20 cellular contexts compared by ENCODE assay signal in genomic region chr9:138052322-138052615, GRCh38.
"Had no signal": no experiment of that assay in that cellular context is flagged by ENCODE, and none has a peak within 500 bp of the region (broad histone marks: within the 10 kb centered on the region; RNA-seq: fewer than 3 reads in every experiment).

No MANE protein-coding gene starts in this region.

- ATAC-seq: naive thymus-derived CD8-positive, alpha-beta T cell; stimulated activated naive CD8-positive, alpha-beta T cell treated with anti-CD3 and anti-CD28 coated beads, Interleukin-15, amount 100 ng/mL, for 72 hours had no signal

- H3K4me3 ChIP-seq: thoracic aorta had no signal

- H3K27ac Mint-ChIP-seq: activated CD4-positive, alpha-beta T cell treated with anti-CD3 and anti-CD28 coated beads, Interleukin-2, amount 10 ng/mL, durations not matched to agents 24 days and 14 days; activated naive CD8-positive, alpha-beta T cell treated with anti-CD3 and anti-CD28 coated beads for 36 hours; activated T-cell treated with anti-CD3 and anti-CD28 coated beads, Interleukin-2, amount 50 U/mL, for 24 hours; brain; stimulated activated naive CD8-positive, alpha-beta T cell treated with anti-CD3 and anti-CD28 coated beads, Interleukin-15, amount 100 ng/mL, for 72 hours; T-helper 2 cell treated with Interferon-gamma antibody and Interleukin-4, amounts not matched to agents 5 μg/mL and 100 μg/mL, for 36 hours had no signal

- H3K4me3 Mint-ChIP-seq: activated CD4-positive, alpha-beta T cell treated with anti-CD3 and anti-CD28 coated beads, Interleukin-2, amount 10 ng/mL, durations not matched to agents 24 days and 14 days; activated naive CD8-positive, alpha-beta T cell treated with anti-CD3 and anti-CD28 coated beads for 36 hours; activated T-cell treated with anti-CD3 and anti-CD28 coated beads, Interleukin-2, amount 50 U/mL, for 24 hours; brain; central memory CD8-positive, alpha-beta T cell; naive thymus-derived CD8-positive, alpha-beta T cell; stimulated activated naive CD8-positive, alpha-beta T cell treated with anti-CD3 and anti-CD28 coated beads, Interleukin-15, amount 100 ng/mL, for 72 hours; T-helper 2 cell treated with Interferon-gamma antibody and Interleukin-4, amounts not matched to agents 5 μg/mL and 100 μg/mL, for 36 hours had no signal

- DNase-seq: activated CD4-positive, alpha-beta T cell treated with anti-CD3 and anti-CD28 coated beads, Interleukin-2, amount 10 ng/mL, durations not matched to agents 24 days and 14 days; activated CD4-positive, CD25-positive, alpha-beta regulatory T cell; activated naive CD8-positive, alpha-beta T cell treated with anti-CD3 and anti-CD28 coated beads for 36 hours; activated T-cell treated with anti-CD3 and anti-CD28 coated beads, Interleukin-2, amount 50 U/mL, for 24 hours; amygdala; cortex of kidney; effector CD8-positive, alpha-beta T cell; foreskin fibroblast; hypothalamus; mesenchymal stem cell; nucleus accumbens; small intestine; stimulated activated naive CD8-positive, alpha-beta T cell treated with anti-CD3 and anti-CD28 coated beads, Interleukin-15, amount 100 ng/mL, for 72 hours; SW 1271 had no signal

- H3K4me1 Mint-ChIP-seq: activated CD4-positive, alpha-beta T cell treated with anti-CD3 and anti-CD28 coated beads, Interleukin-2, amount 10 ng/mL, durations not matched to agents 24 days and 14 days; activated naive CD8-positive, alpha-beta T cell treated with anti-CD3 and anti-CD28 coated beads for 36 hours; brain; stimulated activated naive CD8-positive, alpha-beta T cell treated with anti-CD3 and anti-CD28 coated beads, Interleukin-15, amount 100 ng/mL, for 72 hours had no signal

- H3K36me3 ChIP-seq: thoracic aorta had no signal

- H3K36me3 Mint-ChIP-seq: activated naive CD8-positive, alpha-beta T cell treated with anti-CD3 and anti-CD28 coated beads for 36 hours; naive thymus-derived CD8-positive, alpha-beta T cell had no signal

- H3K27ac ChIP-seq: thoracic aorta had no signal

- FAIRE-seq: endothelial cell of umbilical vein, small intestine had no signal

- H3K9me3 ChIP-seq: thoracic aorta had no signal

- H3K9me3 Mint-ChIP-seq: activated CD4-positive, alpha-beta T cell treated with anti-CD3 and anti-CD28 coated beads, Interleukin-2, amount 10 ng/mL, durations not matched to agents 24 days and 14 days; activated naive CD8-positive, alpha-beta T cell treated with anti-CD3 and anti-CD28 coated beads for 36 hours; activated T-cell treated with anti-CD3 and anti-CD28 coated beads, Interleukin-2, amount 50 U/mL, for 24 hours; brain; central memory CD8-positive, alpha-beta T cell; naive thymus-derived CD8-positive, alpha-beta T cell; stimulated activated naive CD8-positive, alpha-beta T cell treated with anti-CD3 and anti-CD28 coated beads, Interleukin-15, amount 100 ng/mL, for 72 hours; T-helper 2 cell treated with Interferon-gamma antibody and Interleukin-4, amounts not matched to agents 5 μg/mL and 100 μg/mL, for 36 hours had no signal

- H3K27me3 Mint-ChIP-seq: brain had no signal
